In genomic region chr7:47576031-47576908, GRCh38 we compare ENCODE assay signal across 9 cellular contexts. TPM values are rescaled to one million over a fixed set of nuclear protein-coding genes. Genes with fewer than 3 reads are reported as not detected.
DNase-seq lines count a peak whose midpoint lies in the region; ATAC-seq and TF ChIP-seq lines count a peak whose summit lies in the region.
"Had no signal": no experiment of that assay in that cellular context is flagged by ENCODE, and none has a peak within 500 bp of the region (broad histone marks: within the 10 kb centered on the region; RNA-seq: fewer than 3 reads in every experiment).

No MANE protein-coding gene starts in this region.

- H3K4me1 ChIP-seq in HCT116 (ENCODE audit: control insufficient read depth in 1 of 2, insufficient read depth in 2 of 2, low read length in 2 of 2): peaks cover 58 to 63% of the 10 kb centered on the region in 2 experiments
- peaks cover 21 to 55% of the 10 kb centered on the region in 2 experiments; a peak in 3 of 4 replicates for H3K4me1 ChIP-seq in SK-N-SH (ENCODE audit: control insufficient read depth in 1 of 2, insufficient read depth in 2 of 2, low read depth in 1 of 2, low read length in 1 of 2)

- H3K9ac ChIP-seq in HCT116 (ENCODE audit: low read length): no peak overlapping the region
- H3K9ac ChIP-seq in SK-N-SH: no peak overlapping the region

- H3K4me1 Mint-ChIP-seq in activated naive CD4-positive, alpha-beta T cell treated with anti-CD3 and anti-CD28 coated beads for 36 hours (ENCODE audit: low read depth): peaks cover 4% of the 10 kb centered on the region
- H3K4me1 Mint-ChIP-seq in activated CD8-positive, alpha-beta T cell treated with anti-CD3 and anti-CD28 coated beads, Interleukin-2, amount 10 ng/mL, durations not matched to agents 7 days and 5 days (ENCODE audit: low read depth): peaks cover 4% of the 10 kb centered on the region

- H3K9me3 ChIP-seq in HCT116 (ENCODE audit: control insufficient read depth in 1 of 2, insufficient read depth in 1 of 2, low read depth in 1 of 2, low read length in 2 of 2) (no peaks in the 10 kb centered on the region), SK-N-SH (no peaks in the 10 kb centered on the region)

- H3K36me3 ChIP-seq in HCT116 (ENCODE audit: control insufficient read depth in 1 of 2, insufficient read depth in 2 of 2, low read length in 2 of 2) (no peaks in the 10 kb centered on the region), SK-N-SH (replicated peaks in 1 of 2; ENCODE audit: control insufficient read depth in 1 of 2, insufficient read depth in 2 of 2, low read length in 1 of 2) (peaks cover 15 to 22% of the 10 kb centered on the region in 2 experiments)

- TF ChIP-seq EP300 in SK-N-SH (IDR thresholded peaks at IDR 0.05; ENCODE audit: borderline replicate concordance in 1 of 2, low read depth in 1 of 2, low read length in 1 of 2): peak in 1 of 2 experiments; percentile 96; a peak in 2 of 4 replicates

- no peaks in the 10 kb centered on the region for H3K36me3 Mint-ChIP-seq in activated naive CD4-positive, alpha-beta T cell treated with anti-CD3 and anti-CD28 coated beads for 36 hours (ENCODE audit: low read depth)
- no peaks in the 10 kb centered on the region for H3K36me3 Mint-ChIP-seq in activated CD8-positive, alpha-beta T cell treated with anti-CD3 and anti-CD28 coated beads, Interleukin-2, amount 10 ng/mL, durations not matched to agents 7 days and 5 days (ENCODE audit: low read depth)

- TF ChIP-seq CTCF in HCT116 (IDR thresholded peaks at IDR 0.05 in 2 of 3, conservative IDR thresholded peaks at IDR 0.05 in 1 of 3; ENCODE audit: borderline replicate concordance in 1 of 3, insufficient read depth in 1 of 3, low read depth in 2 of 3, low read length in 2 of 3): no peak
- no peak for TF ChIP-seq CTCF in SK-N-SH (IDR thresholded peaks at IDR 0.05)

- H3F3A ChIP-seq in SK-N-SH (replicated peaks; ENCODE audit: insufficient read depth): peaks cover 30% of the 10 kb centered on the region

- H2AFZ ChIP-seq in HCT116 (ENCODE audit: low read depth, low read length, poor library complexity, severe bottlenecking): no peak overlapping the region
- no peak overlapping the region for H2AFZ ChIP-seq in SK-N-SH (ENCODE audit: low read depth)

- H3K27ac Mint-ChIP-seq in activated naive CD4-positive, alpha-beta T cell treated with anti-CD3 and anti-CD28 coated beads for 36 hours: no peak overlapping the region
- H3K27ac Mint-ChIP-seq in activated CD8-positive, alpha-beta T cell treated with anti-CD3 and anti-CD28 coated beads, Interleukin-2, amount 10 ng/mL, durations not matched to agents 7 days and 5 days: no peak overlapping the region

- H3K4me3 Mint-ChIP-seq in activated naive CD4-positive, alpha-beta T cell treated with anti-CD3 and anti-CD28 coated beads for 36 hours: no peak overlapping the region
- no peak overlapping the region for H3K4me3 Mint-ChIP-seq in activated CD8-positive, alpha-beta T cell treated with anti-CD3 and anti-CD28 coated beads, Interleukin-2, amount 10 ng/mL, durations not matched to agents 7 days and 5 days
- H3K4me3 Mint-ChIP-seq: stimulated activated naive CD8-positive, alpha-beta T cell treated with anti-CD3 and anti-CD28 coated beads, Interleukin-15, amount 100 ng/mL, for 72 hours had no signal

- H3K27me3 Mint-ChIP-seq in activated naive CD4-positive, alpha-beta T cell treated with anti-CD3 and anti-CD28 coated beads for 36 hours (ENCODE audit: low read depth): peaks cover 18% of the 10 kb centered on the region
- H3K27me3 Mint-ChIP-seq in activated CD8-positive, alpha-beta T cell treated with anti-CD3 and anti-CD28 coated beads, Interleukin-2, amount 10 ng/mL, durations not matched to agents 7 days and 5 days (ENCODE audit: low read depth): peaks cover 18% of the 10 kb centered on the region

- TF ChIP-seq POLR2A in HCT116 (IDR thresholded peaks at IDR 0.05; ENCODE audit: borderline replicate concordance, extremely low read depth, insufficient read depth, insufficient read length): no peak

- peak; percentile 71 for ATAC-seq in HCT116
- ATAC-seq in left cardiac atrium: peak; percentile 54 to 73
- no peak for ATAC-seq in HG03175 (IDR thresholded peaks at IDR 0.05; ENCODE audit: unreplicated experiment)
- no peak for ATAC-seq in activated CD8-positive, alpha-beta T cell treated with anti-CD3 and anti-CD28 coated beads, Interleukin-2, amount 10 ng/mL, durations not matched to agents 7 days and 5 days
- ATAC-seq: stimulated activated naive CD8-positive, alpha-beta T cell treated with anti-CD3 and anti-CD28 coated beads, Interleukin-15, amount 100 ng/mL, for 72 hours had no signal

- H3K79me2 ChIP-seq in HCT116 (ENCODE audit: insufficient read depth, low read length) (no peaks in the 10 kb centered on the region), SK-N-SH (ENCODE audit: insufficient read depth) (peaks cover 85% of the 10 kb centered on the region)

- POLR2A ChIA-PET in HCT116 (lab: Charles Lee) (no interaction called here), SK-N-SH (lab: Yijun Ruan, JAX) (interaction anchor here (0.7 kb wide), 1 partner anchor 189 kb away, joined by 3 read pairs; no protein-coding TSS in a partner anchor)
- POLR2A ChIA-PET in activated CD8-positive, alpha-beta T cell treated with anti-CD3 and anti-CD28 coated beads, Interleukin-2, amount 10 ng/mL, durations not matched to agents 7 days and 5 days (lab: Charles Lee): no interaction called here

- TF ChIP-seq RAD21 in HCT116 (IDR thresholded peaks at IDR 0.05; ENCODE audit: low read depth) (peak; percentile 13; the same call in 1 of the 2 replicates), SK-N-SH (IDR thresholded peaks at IDR 0.05; ENCODE audit: low read length) (peak; percentile 47)

- DNase-seq in HCT116 (ENCODE audit: low read depth, low spot score): peak; percentile 51
- peak; percentile 90 for DNase-seq in SK-N-SH
- peak; percentile 67 for DNase-seq in left cardiac atrium
- DNase-seq in activated naive CD4-positive, alpha-beta T cell treated with anti-CD3 and anti-CD28 coated beads for 36 hours: no peak
- DNase-seq in stimulated activated CD4-positive, alpha-beta T cell treated with anti-CD3 and anti-CD28 coated beads, Interleukin-4, amount 100 ng/mL, for 4 hours: no peak
- no peak for DNase-seq in activated CD8-positive, alpha-beta T cell treated with anti-CD3 and anti-CD28 coated beads, Interleukin-2, amount 10 ng/mL, durations not matched to agents 7 days and 5 days
- DNase-seq: stimulated activated naive CD8-positive, alpha-beta T cell treated with anti-CD3 and anti-CD28 coated beads, Interleukin-15, amount 100 ng/mL, for 72 hours had no signal

- CTCF ChIA-PET in HCT116 (lab: Charles Lee): no interaction called here
- CTCF ChIA-PET in SK-N-SH (lab: Yijun Ruan, JAX): interaction anchor here (0.7 to 3.0 kb wide), 6 partner anchors 19 to 311 kb away, joined by 3 to 12 read pairs (median 4); no protein-coding TSS in a partner anchor
- CTCF ChIA-PET in activated naive CD4-positive, alpha-beta T cell treated with anti-CD3 and anti-CD28 coated beads for 36 hours (lab: Charles Lee): no interaction called here
- CTCF ChIA-PET in activated CD8-positive, alpha-beta T cell treated with anti-CD3 and anti-CD28 coated beads, Interleukin-2, amount 10 ng/mL, durations not matched to agents 7 days and 5 days (lab: Charles Lee): no interaction called here

- H3K9me2 ChIP-seq in HCT116 (ENCODE audit: insufficient read depth): no peaks in the 10 kb centered on the region
- no peaks in the 10 kb centered on the region for H3K9me2 ChIP-seq in SK-N-SH

- WGBS in SK-N-SH (ENCODE audit: low lambda C conversion rate): 81% methylated on average over 9 of the region's 15 CpGs

- peak overlapping the region; percentile 62 for H3K4me2 ChIP-seq in HCT116 (ENCODE audit: low read length)
- H3K4me2 ChIP-seq in SK-N-SH: no peak overlapping the region; the same call in 1 of the 2 replicates

- no peaks in the 10 kb centered on the region for H3K9me3 Mint-ChIP-seq in activated naive CD4-positive, alpha-beta T cell treated with anti-CD3 and anti-CD28 coated beads for 36 hours
- no peaks in the 10 kb centered on the region for H3K9me3 Mint-ChIP-seq in activated CD8-positive, alpha-beta T cell treated with anti-CD3 and anti-CD28 coated beads, Interleukin-2, amount 10 ng/mL, durations not matched to agents 7 days and 5 days (ENCODE audit: insufficient read depth)

- H4K20me1 ChIP-seq in HCT116 (ENCODE audit: insufficient read depth) (no peaks in the 10 kb centered on the region), SK-N-SH (ENCODE audit: insufficient read depth) (no peaks in the 10 kb centered on the region)

- H3K4me3 ChIP-seq in HCT116 (replicated peaks in 1 of 2; ENCODE audit: low read depth in 1 of 2, low read length in 2 of 2): no peak overlapping the region
- H3K4me3 ChIP-seq in SK-N-SH (ENCODE audit: low read depth in 2 of 2, low read length in 1 of 2): no peak overlapping the region
- H3K4me3 ChIP-seq in skin epidermis: no peak overlapping the region

- intact Hi-C loops in HCT116 (cut with micrococcal nuclease) (no loop called here), left cardiac atrium (cut with DNase I) (loop anchor here (5.0 to 10.0 kb wide), 2 partner anchors 129 to 131 kb away; no protein-coding TSS in a partner anchor)
- intact Hi-C loops in activated naive CD4-positive, alpha-beta T cell treated with anti-CD3 and anti-CD28 coated beads for 36 hours (cut with micrococcal nuclease): no loop called here

- H3K27ac ChIP-seq in HCT116 (ENCODE audit: low read depth, low read length): peak overlapping the region; percentile 63
- H3K27ac ChIP-seq in SK-N-SH (ENCODE audit: low read depth in 2 of 2, low read length in 1 of 2): peak overlapping the region; percentile 4 to 47; a peak in 3 of 4 replicates
- peak overlapping the region in 18 of 21 experiments; percentile 3 to 97 (median 66) for H3K27ac ChIP-seq in skin epidermis

- no peaks in the 10 kb centered on the region for H3K27me3 ChIP-seq in HCT116 (ENCODE audit: insufficient read depth, low read length)
- no peaks in the 10 kb centered on the region for H3K27me3 ChIP-seq in SK-N-SH (ENCODE audit: insufficient read depth)

- no TSS peak for BruUV-seq in HCT116 (replicated peaks; lab: Mats Ljungman, UMichigan)

- RAD21 ChIA-PET in HCT116 (lab: Charles Lee; ENCODE audit: low non-redundant PET in 1 of 2, low total read pairs in 2 of 2, uncharacterized antibody in 2 of 2, unreplicated experiment in 2 of 2): interaction anchor here in 1 of 2 experiments (1.2 kb wide), 1 partner anchor 101 kb away, joined by 4 read pairs; no protein-coding TSS in a partner anchor

TF ChIP-seq in HCT116, 20 proteins besides CTCF, POLR2A, EP300 and RAD21 (continues in another document):
- no peak for TF ChIP-seq EZH2phosphoT487 (IDR thresholded peaks at IDR 0.05; ENCODE audit: borderline replicate concordance)

RNA-seq across cellular contexts. Expression of gene TNS3, which starts 5.6 kb away (rescaled TPM):
- 9.1 TPM for total RNA-seq in HCT116 (2021; ENCODE audit: unreplicated experiment)
- polyA plus RNA-seq in HCT116 (2012): 4.3 and 6.5 TPM in 2 replicates
- polyA plus RNA-seq in SK-N-SH (2012; rRNA removed): 68.8 and 72.3 TPM in 2 replicates
- 48.8 and 60.8 TPM in 2 replicates for polyA plus RNA-seq in SK-N-SH (2012; cell fraction: cytosol; rRNA removed)
- polyA plus RNA-seq in SK-N-SH (2012; cell fraction: nucleus; rRNA removed): 141 and 170 TPM in 2 replicates
- 10 to 100 TPM; 51.4 to 66.9 TPM for total RNA-seq in left cardiac atrium
- total RNA-seq in activated naive CD4-positive, alpha-beta T cell treated with anti-CD3 and anti-CD28 coated beads for 36 hours: under 1 TPM; 0.12 to 0.19 TPM
- not detected for total RNA-seq in activated CD8-positive, alpha-beta T cell treated with anti-CD3 and anti-CD28 coated beads, Interleukin-2, amount 10 ng/mL, durations not matched to agents 7 days and 5 days

Comparison
In these comparisons a context has a peak if more than half of its experiments do, and no peak if none do; other contexts are left out.
1. ATAC-seq: peak in HCT116 (single experiment) and left cardiac atrium (2 of 2); none in HG03175 (single experiment) and activated CD8-positive, alpha-beta T cell treated with anti-CD3 and anti-CD28 coated beads, Interleukin-2, amount 10 ng/mL, durations not matched to agents 7 days and 5 days (single experiment).
2. DNase-seq: peak in HCT116 (single experiment), SK-N-SH (single experiment) and left cardiac atrium (single experiment); none in activated naive CD4-positive, alpha-beta T cell treated with anti-CD3 and anti-CD28 coated beads for 36 hours (single experiment), stimulated activated CD4-positive, alpha-beta T cell treated with anti-CD3 and anti-CD28 coated beads, Interleukin-4, amount 100 ng/mL, for 4 hours (0 of 2) and activated CD8-positive, alpha-beta T cell treated with anti-CD3 and anti-CD28 coated beads, Interleukin-2, amount 10 ng/mL, durations not matched to agents 7 days and 5 days (single experiment).
3. intact Hi-C loops: an anchor here in left cardiac atrium (5.0 to 10.0 kb wide); none called in HCT116 and activated naive CD4-positive, alpha-beta T cell treated with anti-CD3 and anti-CD28 coated beads for 36 hours.
4. Of the 11 proteins assayed by ChIP-seq in both SK-N-SH and HCT116: peak only in SK-N-SH: ELF1 and REST; only in HCT116: JUND, MAX and SIN3A; in both: RAD21; in neither: 5.
5. Peak in every context shown above with its lines, with median percentiles within 50 percentile points of each other: H3K27ac ChIP-seq.